1 cellular context compared by ENCODE assay signal in genomic region chr5:151222769-151223446, GRCh38.
TF ChIP-seq lines count a peak whose summit lies in the region.

No MANE protein-coding gene starts in this region.

TF ChIP-seq in A549, 52 proteins besides CTCF, POLR2A, EP300 and RAD21 (continued from another document):
- no peak for TF ChIP-seq ATOH8 (CRISPR knock-in tag; IDR thresholded peaks at IDR 0.05; ENCODE audit: low read depth)
- no peak for TF ChIP-seq MAFK (IDR thresholded peaks at IDR 0.05; ENCODE audit: partially characterized antibody)
- TF ChIP-seq ZSCAN20 (CRISPR knock-in tag; IDR thresholded peaks at IDR 0.05): no peak
TF ChIP-seq in A549: peak in this region for 0.
